Comparison of ENCODE assay signal across 21 cellular contexts in the genomic region with DNA sequence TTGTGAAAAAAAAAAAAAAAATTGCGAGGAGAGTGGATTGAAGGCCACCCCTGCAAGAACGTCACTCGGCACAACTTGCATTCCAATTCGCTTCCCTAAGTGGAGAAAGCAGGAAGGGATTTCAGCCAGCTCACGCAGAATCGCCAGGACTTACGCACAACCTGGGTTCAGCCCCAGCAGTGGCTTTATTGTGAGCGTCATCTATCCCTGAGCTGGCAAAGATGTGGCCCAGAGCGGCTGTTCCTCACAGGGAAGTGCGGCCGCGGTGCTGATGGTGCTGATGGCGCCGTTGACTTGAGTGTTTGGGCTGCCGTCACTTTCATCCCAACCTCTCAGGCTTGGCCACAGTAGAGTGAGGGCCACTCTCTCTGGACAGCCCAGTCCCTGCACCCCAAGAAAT.
"Had no signal": no experiment of that assay in that cellular context is flagged by ENCODE, and none has a peak within 500 bp of the region (broad histone marks: within the 10 kb centered on the region; RNA-seq: fewer than 3 reads in every experiment).

No MANE protein-coding gene starts in this region.

- H3K27ac ChIP-seq: epithelial cell of prostate, ovary, upper lobe of right lung had no signal

- H3K27me3 Mint-ChIP-seq: stimulated activated naive CD8-positive, alpha-beta T cell treated with anti-CD3 and anti-CD28 coated beads, Interleukin-15, Interleukin-2, amounts not matched to agents 100 ng/mL and 50 ng/mL, for 24 hours; T-cell had no signal

- H3K4me1 ChIP-seq: breast epithelium, upper lobe of right lung had no signal

- H3K27me3 ChIP-seq: breast epithelium, ovary, upper lobe of right lung had no signal

- H3K27ac Mint-ChIP-seq: activated B cell treated with CpG ODN at 0.5 μM for 24 hours; activated T-cell treated with anti-CD3 and anti-CD28 coated beads, Interleukin-2, amount 50 U/mL, for 72 hours; mesothelial cell of epicardium; naive B cell; progenitor cell of endocrine pancreas; stimulated activated naive CD8-positive, alpha-beta T cell treated with anti-CD3 and anti-CD28 coated beads, Interleukin-15, Interleukin-2, amounts not matched to agents 100 ng/mL and 50 ng/mL, for 24 hours; T-cell had no signal

- H3K9me3 ChIP-seq: ovary had no signal

- H3K36me3 ChIP-seq: breast epithelium, ovary, upper lobe of right lung had no signal

- ATAC-seq: activated naive CD4-positive, alpha-beta T cell treated with anti-CD3 and anti-CD28 coated beads, Interleukin-2, amount 50 U/mL, for 72 hours; activated T-cell treated with anti-CD3 and anti-CD28 coated beads, Interleukin-2, amount 50 U/mL, for 72 hours; T-cell; upper lobe of right lung had no signal

- DNase-seq: activated B cell treated with CpG ODN at 0.5 μM for 24 hours; activated CD4-positive, alpha-beta T cell treated with anti-CD3 and anti-CD28 coated beads, Interleukin-2, amount 50 U/mL, for 1 hour; activated naive CD4-positive, alpha-beta T cell; activated T-cell treated with anti-CD3 and anti-CD28 coated beads for 4 hours; activated T-cell treated with anti-CD3 and anti-CD28 coated beads, Interleukin-2, amount 50 U/mL, for 72 hours; dermis blood vessel endothelial cell; effector CD4-positive, alpha-beta T cell; foreskin fibroblast; mammary epithelial cell; naive B cell; nephron progenitor cell; ovary; substantia nigra; T-cell; upper lobe of right lung had no signal

- H3K4me1 Mint-ChIP-seq: activated B cell treated with CpG ODN at 0.5 μM for 24 hours, naive B cell, T-cell had no signal

- H3K4me3 ChIP-seq: breast epithelium, ovary, upper lobe of right lung had no signal

- H3K4me3 Mint-ChIP-seq: activated B cell treated with CpG ODN at 0.5 μM for 24 hours; activated T-cell treated with anti-CD3 and anti-CD28 coated beads, Interleukin-2, amount 50 U/mL, for 72 hours; mesothelial cell of epicardium; nephron progenitor cell; stimulated activated naive CD8-positive, alpha-beta T cell treated with anti-CD3 and anti-CD28 coated beads, Interleukin-15, Interleukin-2, amounts not matched to agents 100 ng/mL and 50 ng/mL, for 24 hours; T-cell had no signal
